In genomic region chr1:48472747-48473146, GRCh38 we compare ENCODE assay signal across 8 cellular contexts. TPM values are rescaled to one million over a fixed set of nuclear protein-coding genes. Genes with fewer than 3 reads are reported as not detected.
DNase-seq lines count a peak whose midpoint lies in the region; ATAC-seq and TF ChIP-seq lines count a peak whose summit lies in the region.

No MANE protein-coding gene starts in this region.

- no peaks in the 10 kb centered on the region for H3K27me3 Mint-ChIP-seq in dendritic cell treated with granulocyte-macrophage colony-stimulating factor and Interleukin-4, amounts not matched to agents 40 ng/mL and 50 ng/mL, for 4 days
- H3K27me3 Mint-ChIP-seq in natural killer cell (ENCODE audit: low read depth in 2 of 2) = peaks cover 0 to 2% of the 10 kb centered on the region in 2 donors

- H3K27ac ChIP-seq in KMS-11 = no peak overlapping the region

- no peaks in the 10 kb centered on the region for H4K20me1 ChIP-seq in KMS-11 (ENCODE audit: insufficient read depth)

- H3K4me3 ChIP-seq in AG10803 (ENCODE audit: low read length) = peak overlapping the region; percentile 77
- no peak overlapping the region for H3K4me3 ChIP-seq in KMS-11 (IDR thresholded peaks at IDR 0.05; ENCODE audit: insufficient read depth, low read depth, low read length)

- H3K9ac ChIP-seq in KMS-11 = no peak overlapping the region

- no peak overlapping the region for H3K4me2 ChIP-seq in KMS-11

- peaks cover 7% of the 10 kb centered on the region for H3K36me3 Mint-ChIP-seq in dendritic cell treated with granulocyte-macrophage colony-stimulating factor and Interleukin-4, amounts not matched to agents 40 ng/mL and 50 ng/mL, for 4 days (ENCODE audit: low read depth)
- no peaks in the 10 kb centered on the region for H3K36me3 Mint-ChIP-seq in natural killer cell

- H3K4me3 Mint-ChIP-seq in dendritic cell treated with granulocyte-macrophage colony-stimulating factor and Interleukin-4, amounts not matched to agents 40 ng/mL and 50 ng/mL, for 4 days = peak overlapping the region; percentile 86
- peak overlapping the region; percentile 81 for H3K4me3 Mint-ChIP-seq in natural killer cell

- intact Hi-C loops in dendritic cell treated with granulocyte-macrophage colony-stimulating factor and Interleukin-4, amounts not matched to agents 40 ng/mL and 50 ng/mL, for 4 days (cut with micrococcal nuclease) = no loop called here
- intact Hi-C loops in natural killer cell (cut with micrococcal nuclease) = no loop called here

- ATAC-seq in natural killer cell = no peak

- peaks cover 30% of the 10 kb centered on the region for H3K4me1 Mint-ChIP-seq in dendritic cell treated with granulocyte-macrophage colony-stimulating factor and Interleukin-4, amounts not matched to agents 40 ng/mL and 50 ng/mL, for 4 days (ENCODE audit: low read depth)
- H3K4me1 Mint-ChIP-seq in natural killer cell = peaks cover 27 to 28% of the 10 kb centered on the region in 2 donors

- peak overlapping the region; percentile 59; the same call in 1 of the 2 replicates for H2AFZ ChIP-seq in KMS-11 (ENCODE audit: low read depth)

- TF ChIP-seq CTCF in AG10803 (conservative IDR thresholded peaks at IDR 0.05; ENCODE audit: low read length) = no peak
- TF ChIP-seq CTCF in KMS-11 (conservative IDR thresholded peaks at IDR 0.05; ENCODE audit: low read depth, low read length) = no peak
- no peak for TF ChIP-seq CTCF in natural killer cell (IDR thresholded peaks at IDR 0.05)

- no peaks in the 10 kb centered on the region for H3K4me1 ChIP-seq in KMS-11 (ENCODE audit: low read depth, poor library complexity, severe bottlenecking)

- H3K27ac Mint-ChIP-seq in dendritic cell treated with granulocyte-macrophage colony-stimulating factor and Interleukin-4, amounts not matched to agents 40 ng/mL and 50 ng/mL, for 4 days = peak overlapping the region; percentile 79
- H3K27ac Mint-ChIP-seq in natural killer cell = peak overlapping the region; percentile 73 to 89

- H3K9me3 Mint-ChIP-seq in dendritic cell treated with granulocyte-macrophage colony-stimulating factor and Interleukin-4, amounts not matched to agents 40 ng/mL and 50 ng/mL, for 4 days = peaks cover 13% of the 10 kb centered on the region
- no peaks in the 10 kb centered on the region for H3K9me3 Mint-ChIP-seq in natural killer cell

- no peaks in the 10 kb centered on the region for H3K36me3 ChIP-seq in KMS-11 (ENCODE audit: insufficient read depth)

- H3K79me2 ChIP-seq in KMS-11 (ENCODE audit: insufficient read depth, low read depth) = no peaks in the 10 kb centered on the region

- DNase-seq in AG10803 (ENCODE audit: low read depth) (no peak), natural killer cell (no peak), SKM-1 (lab: John Stamatoyannopoulos, UW; ENCODE audit: unreplicated experiment) (no peak), occipital lobe (lab: John Stamatoyannopoulos, UW) (no peak), GF-D8 (lab: John Stamatoyannopoulos, UW) (no peak)
- no peak for DNase-seq in stimulated activated naive CD4-positive, alpha-beta T cell (lab: John Stamatoyannopoulos, UW)

- no peaks in the 10 kb centered on the region for H3K27me3 ChIP-seq in KMS-11 (ENCODE audit: insufficient read depth, low read depth)

RNA-seq across cellular contexts. Expression of gene SPATA6, which starts 0.7 kb away (rescaled TPM):
- total RNA-seq in natural killer cell = 1 to 10 TPM; 2.4 to 6.1 (median 3.5) TPM
- total RNA-seq in occipital lobe = 15.8 TPM
